In genomic region chr6:56659721-56660373, GRCh38 we compare ENCODE assay signal across 10 cellular contexts. TPM values are rescaled to one million over a fixed set of nuclear protein-coding genes. Genes with fewer than 3 reads are reported as not detected.
DNase-seq lines count a peak whose midpoint lies in the region; ATAC-seq and TF ChIP-seq lines count a peak whose summit lies in the region.
"Had no signal": no experiment of that assay in that cellular context is flagged by ENCODE, and none has a peak within 500 bp of the region (broad histone marks: within the 10 kb centered on the region; RNA-seq: fewer than 3 reads in every experiment).

No MANE protein-coding gene starts in this region.

- H3K27ac ChIP-seq in PC-9: no peak overlapping the region

- no peak overlapping the region for H3K4me3 Mint-ChIP-seq in activated T-cell treated with anti-CD3 and anti-CD28 coated beads, Interleukin-2, amount 50 U/mL, for 72 hours
- H3K4me3 Mint-ChIP-seq: activated CD4-positive, alpha-beta memory T cell treated with anti-CD3 and anti-CD28 coated beads for 36 hours had no signal

- no peaks in the 10 kb centered on the region for H3K36me3 Mint-ChIP-seq in activated T-cell treated with anti-CD3 and anti-CD28 coated beads, Interleukin-2, amount 50 U/mL, for 72 hours (ENCODE audit: insufficient read depth in 2 of 2)
- H3K36me3 Mint-ChIP-seq: activated CD4-positive, alpha-beta memory T cell treated with anti-CD3 and anti-CD28 coated beads for 36 hours had no signal

- H3K27me3 Mint-ChIP-seq in activated T-cell treated with anti-CD3 and anti-CD28 coated beads, Interleukin-2, amount 50 U/mL, for 72 hours (ENCODE audit: low read depth): no peaks in the 10 kb centered on the region
- H3K27me3 Mint-ChIP-seq: activated CD4-positive, alpha-beta memory T cell treated with anti-CD3 and anti-CD28 coated beads for 36 hours had no signal

- no peaks in the 10 kb centered on the region for H4K20me1 ChIP-seq in PC-9 (ENCODE audit: insufficient read depth)

- H3K36me3 ChIP-seq in PC-9 (ENCODE audit: low read depth) (no peaks in the 10 kb centered on the region; the same call in 1 of the 2 replicates), MG63 (no peaks in the 10 kb centered on the region)

- POLR2A ChIA-PET in PC-9 (lab: Charles Lee; ENCODE audit: unreplicated experiment): no interaction called here

- no peak overlapping the region for H3K4me2 ChIP-seq in PC-9

- DNase-seq in NCI-H2029 treated with DMSO at 0.1 percent for 48 hours (lab: John Stamatoyannopoulos, UW) (no peak), PC-9 (no peak), MG63 (no peak)
- DNase-seq in activated T-cell treated with anti-CD3 and anti-CD28 coated beads, Interleukin-2, amount 50 U/mL, for 72 hours: no peak
- DNase-seq: activated CD4-positive, alpha-beta memory T cell treated with anti-CD3 and anti-CD28 coated beads for 36 hours; NCI-H1105 had no signal

- H3K9me3 ChIP-seq in PC-9 (ENCODE audit: insufficient read depth, low read depth) (no peaks in the 10 kb centered on the region), MG63 (no peaks in the 10 kb centered on the region)

- H3K79me2 ChIP-seq in PC-9 (ENCODE audit: low read depth): peaks cover 15% of the 10 kb centered on the region; the same call in 1 of the 2 replicates

- CTCF ChIA-PET in PC-9 (lab: Charles Lee): no interaction called here

- TF ChIP-seq CTCF in PC-9 (conservative IDR thresholded peaks at IDR 0.05): no peak

- H3K4me1 ChIP-seq in PC-9 (replicated peaks; ENCODE audit: insufficient read depth): no peaks in the 10 kb centered on the region

- H3K9me2 ChIP-seq in PC-9 (ENCODE audit: insufficient read depth): no peaks in the 10 kb centered on the region

- H2AFZ ChIP-seq in PC-9: no peak overlapping the region

- no peak overlapping the region for H3K4me3 ChIP-seq in PC-9
- H3K4me3 ChIP-seq in MG63: no peak overlapping the region

- no peaks in the 10 kb centered on the region for H3K9me3 Mint-ChIP-seq in activated T-cell treated with anti-CD3 and anti-CD28 coated beads, Interleukin-2, amount 50 U/mL, for 72 hours
- H3K9me3 Mint-ChIP-seq: activated CD4-positive, alpha-beta memory T cell treated with anti-CD3 and anti-CD28 coated beads for 36 hours had no signal

- peaks cover 7% of the 10 kb centered on the region; the same call in 1 of the 2 replicates for H3F3A ChIP-seq in PC-9 (ENCODE audit: insufficient read depth, low read depth)

- H3K27me3 ChIP-seq in PC-9 (ENCODE audit: insufficient read depth, low read depth) (no peaks in the 10 kb centered on the region), MG63 (no peaks in the 10 kb centered on the region)

- ATAC-seq in GM18499 (IDR thresholded peaks at IDR 0.05; ENCODE audit: insufficient read depth, unreplicated experiment) (peak; percentile 68), GM21423 (IDR thresholded peaks at IDR 0.05; ENCODE audit: unreplicated experiment) (peak; percentile 91), HG03354 (IDR thresholded peaks at IDR 0.05; ENCODE audit: poor library complexity, severe bottlenecking, unreplicated experiment) (peak; percentile 93), esophagus mucosa (peak; percentile 63)
- no peak for ATAC-seq in activated T-cell treated with anti-CD3 and anti-CD28 coated beads, Interleukin-2, amount 50 U/mL, for 72 hours (replicated peaks in 1 of 2)

- H3K27ac Mint-ChIP-seq in activated T-cell treated with anti-CD3 and anti-CD28 coated beads, Interleukin-2, amount 50 U/mL, for 72 hours: no peak overlapping the region
- H3K27ac Mint-ChIP-seq: activated CD4-positive, alpha-beta memory T cell treated with anti-CD3 and anti-CD28 coated beads for 36 hours had no signal

- peaks cover 8% of the 10 kb centered on the region for H3K4me1 Mint-ChIP-seq in activated T-cell treated with anti-CD3 and anti-CD28 coated beads, Interleukin-2, amount 50 U/mL, for 72 hours (ENCODE audit: low read depth)

- BruUV-seq in PC-9 (replicated peaks; lab: Mats Ljungman, UMichigan): no TSS peak

- intact Hi-C loops in PC-9 (cut with micrococcal nuclease; ENCODE audit: unreplicated experiment): no loop called here

RNA-seq across cellular contexts. Expression of gene DST, which starts 17.2 kb away (rescaled TPM):
- 147 TPM for total RNA-seq in esophagus mucosa
- total RNA-seq in activated T-cell treated with anti-CD3 and anti-CD28 coated beads, Interleukin-2, amount 50 U/mL, for 72 hours: 10 to 100 TPM; 11.2 to 11.9 TPM
- total RNA-seq in PC-9 (2021): 217 and 237 TPM in 2 replicates
- total RNA-seq in MG63 (2014; rRNA removed; shearing (Covaris generic); ENCODE audit: low replicate concordance): 16.7 and 19.7 TPM in 2 replicates

Comparison
In these comparisons a context has a peak if more than half of its experiments do, and no peak if none do; other contexts are left out.
1. ATAC-seq: peak in GM18499 (single experiment), GM21423 (single experiment), HG03354 (single experiment) and esophagus mucosa (single experiment); none in activated T-cell treated with anti-CD3 and anti-CD28 coated beads, Interleukin-2, amount 50 U/mL, for 72 hours (0 of 2).